1 cellular context compared by ENCODE assay signal in genomic region chr17:42609182-42609813, GRCh38.
TF ChIP-seq lines count a peak whose summit lies in the region.

Gene RETREG3, minus strand, starts transcription at chr17:42609374. Its CDS starts 50 bp downstream, at chr17:42609324.
Gene TUBG1, plus strand, starts transcription at chr17:42609683. Its CDS starts 55 bp downstream, at chr17:42609738.

TF ChIP-seq in HEK293, 187 proteins besides CTCF, POLR2A, EP300 and RAD21 (continued from another document):
- TF ChIP-seq ZSCAN30 (tag by site-specific recombination; IDR thresholded peaks at IDR 0.05) (peak; percentile 45; the same call in 1 of the 2 replicates), ZNF777 (tag by site-specific recombination; IDR thresholded peaks at IDR 0.05; ENCODE audit: borderline replicate concordance) (no peak), ZNF701 (tag by site-specific recombination; IDR thresholded peaks at IDR 0.05) (no peak), ZNF473 (tag by site-specific recombination; IDR thresholded peaks at IDR 0.05) (no peak), ZNF513 (tag by site-specific recombination; IDR thresholded peaks at IDR 0.05) (no peak), ZNF362 (tag by site-specific recombination; IDR thresholded peaks at IDR 0.05) (no peak), ZNF239 (tag by site-specific recombination; IDR thresholded peaks at IDR 0.05) (no peak), ZNF138 (tag by site-specific recombination; IDR thresholded peaks at IDR 0.05; ENCODE audit: borderline replicate concordance) (no peak), SETDB1 (IDR thresholded peaks at IDR 0.05; ENCODE audit: insufficient read length, low read length) (no peak), ZSCAN5A (tag by site-specific recombination; IDR thresholded peaks at IDR 0.05) (no peak), ZBTB1 (tag by site-specific recombination; IDR thresholded peaks at IDR 0.05) (no peak), ZNF292 (tag by site-specific recombination; IDR thresholded peaks at IDR 0.05; ENCODE audit: borderline replicate concordance, low read depth) (no peak), ZNF449 (tag by site-specific recombination; IDR thresholded peaks at IDR 0.05) (no peak), ZNF707 (tag by site-specific recombination; IDR thresholded peaks at IDR 0.05) (no peak), ZNF324 (tag by site-specific recombination; IDR thresholded peaks at IDR 0.05) (no peak), ZNF488 (tag by site-specific recombination; IDR thresholded peaks at IDR 0.05) (no peak), ZNF580 (tag by site-specific recombination; IDR thresholded peaks at IDR 0.05) (no peak), ZBTB8A (tag by site-specific recombination; IDR thresholded peaks at IDR 0.05) (no peak; the same call in 1 of the 2 replicates), ZFP3 (tag by site-specific recombination; IDR thresholded peaks at IDR 0.05; ENCODE audit: low read depth) (no peak), ZNF571 (tag by site-specific recombination; IDR thresholded peaks at IDR 0.05) (no peak), ZNF350 (tag by site-specific recombination; IDR thresholded peaks at IDR 0.05) (no peak), ZNF140 (tag by site-specific recombination; IDR thresholded peaks at IDR 0.05) (no peak), KLF9 (tag by site-specific recombination; IDR thresholded peaks at IDR 0.05; ENCODE audit: low read depth) (peak; percentile 62), ZNF660 (tag by site-specific recombination; IDR thresholded peaks at IDR 0.05) (no peak), ZNF600 (tag by site-specific recombination; IDR thresholded peaks at IDR 0.05) (peak; percentile 17), GLI4 (tag by site-specific recombination; IDR thresholded peaks at IDR 0.05) (no peak), ZNF341 (tag by site-specific recombination; IDR thresholded peaks at IDR 0.05; ENCODE audit: low read depth) (peak; percentile 68), KLF1 (tag by site-specific recombination; IDR thresholded peaks at IDR 0.05) (no peak; the same call in 1 of the 2 replicates), MYNN (tag by site-specific recombination; IDR thresholded peaks at IDR 0.05; ENCODE audit: borderline replicate concordance) (no peak), IKZF3 (tag by site-specific recombination; IDR thresholded peaks at IDR 0.05) (no peak), WT1 (tag by site-specific recombination; IDR thresholded peaks at IDR 0.05) (no peak), ZNF214 (tag by site-specific recombination; IDR thresholded peaks at IDR 0.05; ENCODE audit: borderline replicate concordance) (no peak), ZSCAN23 (tag by site-specific recombination; IDR thresholded peaks at IDR 0.05) (no peak), PRDM6 (tag by site-specific recombination; IDR thresholded peaks at IDR 0.05) (no peak), ZNF664 (tag by site-specific recombination; IDR thresholded peaks at IDR 0.05) (no peak), SCRT1 (tag by site-specific recombination; IDR thresholded peaks at IDR 0.05; ENCODE audit: borderline replicate concordance) (no peak), ZNF221 (tag by site-specific recombination; IDR thresholded peaks at IDR 0.05; ENCODE audit: borderline replicate concordance) (no peak), PRDM1 (tag by site-specific recombination; IDR thresholded peaks at IDR 0.05) (no peak), ZNF202 (tag by site-specific recombination; IDR thresholded peaks at IDR 0.05; ENCODE audit: borderline replicate concordance) (no peak), ZBTB11 (tag by site-specific recombination; conservative IDR thresholded peaks at IDR 0.05; ENCODE audit: low read depth) (no peak; the same call in 1 of the 2 replicates), ZNF514 (tag by site-specific recombination; IDR thresholded peaks at IDR 0.05) (no peak), REPIN1 (tag by site-specific recombination; IDR thresholded peaks at IDR 0.05; ENCODE audit: low read depth) (peak; percentile 44; the same call in 1 of the 2 replicates), SCRT2 (tag by site-specific recombination; IDR thresholded peaks at IDR 0.05) (no peak), ZNF654 (tag by site-specific recombination; IDR thresholded peaks at IDR 0.05; ENCODE audit: low read depth) (no peak)
